Comparison of ENCODE assay signal across 21 cellular contexts in the genomic region with DNA sequence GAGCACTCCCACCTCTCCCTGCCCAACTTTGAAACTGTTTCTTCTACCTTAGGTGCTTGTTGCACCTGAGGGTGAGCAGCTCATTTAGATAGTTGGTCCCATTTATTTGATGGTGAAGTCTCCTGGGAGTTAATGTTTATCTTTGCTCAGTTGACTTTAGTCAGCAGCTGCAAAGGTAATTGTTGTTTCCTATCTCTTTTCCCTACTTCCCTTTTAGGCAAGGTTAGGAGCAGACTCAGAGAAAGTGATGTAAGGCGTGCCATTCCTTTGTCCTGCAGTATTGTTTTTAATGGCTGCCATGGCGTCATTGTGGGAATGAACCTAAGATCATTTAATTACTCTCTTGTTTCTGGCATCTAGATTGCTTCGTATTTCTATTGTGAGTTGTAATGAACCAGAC. TPM values are rescaled to one million over a fixed set of nuclear protein-coding genes. Genes with fewer than 3 reads are reported as not detected.
DNase-seq lines count a peak whose midpoint lies in the region; ATAC-seq, FAIRE-seq and TF ChIP-seq lines count a peak whose summit lies in the region.
"Had no signal": no experiment of that assay in that cellular context is flagged by ENCODE, and none has a peak within 500 bp of the region (broad histone marks: within the 10 kb centered on the region; RNA-seq: fewer than 3 reads in every experiment).

No MANE protein-coding gene starts in this region.

- H3K4me3 Mint-ChIP-seq in natural killer cell treated with Interleukin-12 subunit alpha and Interleukin-12 subunit beta and Interleukin-15 and Interleukin-18, amount 100 ng/mL, for 72 hours, result no peak overlapping the region
- H3K4me3 Mint-ChIP-seq: activated naive CD4-positive, alpha-beta T cell treated with anti-CD3 and anti-CD28 coated beads, Interleukin-2, amount 50 U/mL, for 24 hours; T-helper 17 cell had no signal

- peaks cover 39% of the 10 kb centered on the region for H3K4me1 ChIP-seq in Loucy (ENCODE audit: insufficient read depth, low read length, poor library complexity, severe bottlenecking)
- H3K4me1 ChIP-seq in GM12878 (ENCODE audit: control insufficient read depth, insufficient read depth, low read length), result peaks cover 12% of the 10 kb centered on the region; the same call in 1 of the 2 replicates
- peaks cover 5 to 8% of the 10 kb centered on the region in 2 donors for H3K4me1 ChIP-seq in mucosa of rectum (ENCODE audit: control insufficient read depth in 2 of 2, insufficient read depth in 2 of 2, low read length in 2 of 2)

- no peaks in the 10 kb centered on the region for H3F3A ChIP-seq in Loucy (ENCODE audit: low read depth)

- TF ChIP-seq RAD21 in GM12878 (IDR thresholded peaks at IDR 0.05; ENCODE audit: insufficient read depth, low read depth, low read length), result no peak

- H3K27ac ChIP-seq in GM12878 (ENCODE audit: control insufficient read depth, insufficient read depth) (no peak overlapping the region), mucosa of rectum (ENCODE audit: low read depth in 2 of 2, low read length in 2 of 2) (peak overlapping the region; percentile 12 to 43)
- H3K27ac ChIP-seq: tibial nerve, WERI-Rb-1 had no signal

- no peak overlapping the region for H2AFZ ChIP-seq in Loucy (ENCODE audit: low read length)
- H2AFZ ChIP-seq in GM12878 (ENCODE audit: control insufficient read depth, low read depth, low read length), result no peak overlapping the region

- H3K36me3 Mint-ChIP-seq in natural killer cell treated with Interleukin-12 subunit alpha and Interleukin-12 subunit beta and Interleukin-15 and Interleukin-18, amount 100 ng/mL, for 72 hours, result peaks cover 10% of the 10 kb centered on the region

- SMC1A ChIA-PET in GM12878 (lab: Charles Lee; ENCODE audit: uncharacterized antibody, unreplicated experiment), result no interaction called here

- peaks cover 4 to 11% of the 10 kb centered on the region in 2 donors for H3K4me1 Mint-ChIP-seq in natural killer cell treated with Interleukin-12 subunit alpha and Interleukin-12 subunit beta and Interleukin-15 and Interleukin-18, amount 100 ng/mL, for 72 hours (ENCODE audit: low read depth in 2 of 2)

- TF ChIP-seq POLR2A in GM12878 (IDR thresholded peaks at IDR 0.05; ENCODE audit: low read depth, low read length), result no peak

- peaks cover 9% of the 10 kb centered on the region; the same call in 1 of the 2 replicates for H3K36me3 ChIP-seq in Loucy (ENCODE audit: insufficient read depth, low read length)
- peaks cover 0 to 22% of the 10 kb centered on the region in 2 experiments; a peak in 3 of 4 replicates for H3K36me3 ChIP-seq in GM12878 (ENCODE audit: control insufficient read depth in 2 of 2, insufficient read depth in 2 of 2, low read length in 1 of 2)
- H3K36me3 ChIP-seq in mucosa of rectum (ENCODE audit: control insufficient read depth in 2 of 2, insufficient read depth in 2 of 2, low read length in 2 of 2), result peaks cover 0 to 12% of the 10 kb centered on the region in 2 donors
- H3K36me3 ChIP-seq: WERI-Rb-1 had no signal

- H3K27me3 ChIP-seq in Loucy (ENCODE audit: insufficient read depth, low read length, poor library complexity, severe bottlenecking) (no peaks in the 10 kb centered on the region), GM12878 (replicated peaks in 1 of 2; ENCODE audit: control insufficient read depth in 2 of 2, insufficient read depth in 2 of 2, low read length in 1 of 2) (no peaks in the 10 kb centered on the region), mucosa of rectum (ENCODE audit: control insufficient read depth in 2 of 2, insufficient read depth in 2 of 2, low read length in 2 of 2) (no peaks in the 10 kb centered on the region)
- H3K27me3 ChIP-seq: tibial nerve had no signal

- no TSS peak for BruUV-seq in GM12878 (replicated peaks; lab: Mats Ljungman, UMichigan)

- H3K9me3 ChIP-seq in Loucy (ENCODE audit: insufficient read depth, low read depth, low read length) (no peaks in the 10 kb centered on the region), GM12878 (replicated peaks; ENCODE audit: control insufficient read depth, insufficient read depth, low read length) (no peaks in the 10 kb centered on the region; the same call in 2 of the 3 replicates), mucosa of rectum (ENCODE audit: control insufficient read depth in 2 of 2, low read length in 2 of 2) (no peaks in the 10 kb centered on the region)
- H3K9me3 ChIP-seq: tibial nerve had no signal

- WGBS in GM12878 (ENCODE audit: insufficient coverage, insufficient replicate concordance, low lambda C conversion rate, missing lambda C conversion rate), result 41% methylated on average over 3 of the region's 3 CpGs

- no peak for TF ChIP-seq EP300 in GM12878 (IDR thresholded peaks at IDR 0.05; ENCODE audit: borderline replicate concordance in 1 of 2, control insufficient read depth in 1 of 2, low read depth in 2 of 2, low read length in 2 of 2)

- DNase-seq in NCI-H1105 treated with DMSO at 0.1 percent for 48 hours (lab: John Stamatoyannopoulos, UW) (peak; percentile 50), NCI-H1105 (lab: John Stamatoyannopoulos, UW) (no peak), GM12878 (ENCODE audit: low read depth, low spot score) (no peak), NCI-H2171 treated with DMSO at 0.1 percent for 48 hours (lab: John Stamatoyannopoulos, UW) (no peak), SK-N-DZ (ENCODE audit: low spot score) (no peak)
- DNase-seq in natural killer cell treated with Interleukin-12 subunit alpha and Interleukin-12 subunit beta and Interleukin-15 and Interleukin-18, amount 100 ng/mL, for 72 hours (ENCODE audit: low spot score), result no peak
- DNase-seq: 8988T; activated T-cell treated with anti-CD3 and anti-CD28 coated beads, Interleukin-2, amount 50 U/mL, for 48 hours; H7; MV-4-11; NCI-H2227 treated with DMSO at 0.1 percent for 48 hours; nucleus accumbens; SHP77; stimulated activated naive CD4-positive, alpha-beta T cell; T-helper 17 cell; WERI-Rb-1 had no signal

- POLR2A ChIA-PET in GM12878 (lab: Charles Lee), result no interaction called here

- FAIRE-seq in GM12878 (lab: Jason Lieb, UNC), result no peak

- H3K9me2 ChIP-seq in Loucy (replicated peaks; ENCODE audit: low read depth, low read length), result no peaks in the 10 kb centered on the region

- in situ Hi-C loops in GM12878 (cut with MboI), result no loop called here

- H3K4me2 ChIP-seq in Loucy (ENCODE audit: low read depth, low read length, poor library complexity, severe bottlenecking), result peak overlapping the region; percentile 16
- H3K4me2 ChIP-seq in GM12878 (ENCODE audit: control insufficient read depth, insufficient read depth), result 0 out of 2 replicates have a peak overlapping the region, but pooled peaks have one; percentile 13

- H3K4me3 ChIP-seq in Loucy (ENCODE audit: low read length, poor library complexity, severe bottlenecking) (no peak overlapping the region), GM12878 (no peak overlapping the region), mucosa of rectum (ENCODE audit: low read length in 2 of 2) (no peak overlapping the region)
- H3K4me3 ChIP-seq: tibial nerve had no signal

- H3K79me2 ChIP-seq in Loucy (ENCODE audit: insufficient read depth, low read length), result peaks cover 44% of the 10 kb centered on the region
- H3K79me2 ChIP-seq in GM12878 (ENCODE audit: control insufficient read depth, insufficient read depth, low read length), result peaks cover 79% of the 10 kb centered on the region

- H3K27me3 Mint-ChIP-seq in natural killer cell treated with Interleukin-12 subunit alpha and Interleukin-12 subunit beta and Interleukin-15 and Interleukin-18, amount 100 ng/mL, for 72 hours, result no peaks in the 10 kb centered on the region
- H3K27me3 Mint-ChIP-seq: activated naive CD4-positive, alpha-beta T cell treated with anti-CD3 and anti-CD28 coated beads, Interleukin-2, amount 50 U/mL, for 24 hours; T-helper 17 cell had no signal

- H3K9me3 Mint-ChIP-seq in natural killer cell treated with Interleukin-12 subunit alpha and Interleukin-12 subunit beta and Interleukin-15 and Interleukin-18, amount 100 ng/mL, for 72 hours, result no peaks in the 10 kb centered on the region
- H3K9me3 Mint-ChIP-seq: activated naive CD4-positive, alpha-beta T cell treated with anti-CD3 and anti-CD28 coated beads, Interleukin-2, amount 50 U/mL, for 24 hours had no signal

- H3K27ac Mint-ChIP-seq in natural killer cell treated with Interleukin-12 subunit alpha and Interleukin-12 subunit beta and Interleukin-15 and Interleukin-18, amount 100 ng/mL, for 72 hours, result no peak overlapping the region
- H3K27ac Mint-ChIP-seq: activated naive CD4-positive, alpha-beta T cell treated with anti-CD3 and anti-CD28 coated beads, Interleukin-2, amount 50 U/mL, for 24 hours; T-helper 17 cell had no signal

- intact Hi-C loops in GM12878 (cut with micrococcal nuclease; ENCODE audit: unreplicated experiment), result no loop called here

- no peak overlapping the region for H3K9ac ChIP-seq in Loucy (ENCODE audit: low read depth, low read length, poor library complexity, severe bottlenecking)
- no peak overlapping the region for H3K9ac ChIP-seq in GM12878 (ENCODE audit: control insufficient read depth, insufficient read depth, low read length)
- H3K9ac ChIP-seq in mucosa of rectum (ENCODE audit: low read depth in 1 of 2, low read length in 2 of 2), result no peak overlapping the region

- no peak for TF ChIP-seq CTCF in Loucy (conservative IDR thresholded peaks at IDR 0.05; ENCODE audit: low read length)
- TF ChIP-seq CTCF in GM12878 (IDR thresholded peaks at IDR 0.05 in 2 of 3, conservative IDR thresholded peaks at IDR 0.05 in 1 of 3; ENCODE audit: control insufficient read depth in 2 of 3, extremely low read depth in 1 of 3, insufficient read depth in 1 of 3, low read depth in 3 of 3, low read length in 3 of 3), result no peak

- RAD21 ChIA-PET in GM12878 (lab: Charles Lee; ENCODE audit: unreplicated experiment), result no interaction called here

- peaks cover 14% of the 10 kb centered on the region for H4K20me1 ChIP-seq in Loucy (ENCODE audit: insufficient read depth, low read length, poor library complexity, severe bottlenecking)
- no peaks in the 10 kb centered on the region for H4K20me1 ChIP-seq in GM12878 (ENCODE audit: control insufficient read depth, insufficient read depth)

- CTCF ChIA-PET in GM12878 (lab: Yijun Ruan, JAX), result no interaction called here

- ATAC-seq in GM12878, result no peak
- no peak for ATAC-seq in natural killer cell treated with Interleukin-12 subunit alpha and Interleukin-12 subunit beta and Interleukin-15 and Interleukin-18, amount 100 ng/mL, for 72 hours
- ATAC-seq: sciatic nerve, T-helper 17 cell had no signal

RNA-seq across cellular contexts. Expression of a gene that starts 11.6 kb away (rescaled TPM):
- 113 and 115 TPM in 2 replicates for total RNA-seq in GM12878 (2013; cell fraction: nucleolus; rRNA removed)
- total RNA-seq in GM12878 (2014; rRNA removed) (19.0 and 21.2 TPM in 2 replicates), GM12878 (2014; rRNA removed; fragmentation: Illumina TruSeq; extraction: Trizol) (24.9 and 26.9 TPM in 2 replicates), GM12878 (2021) (24.6 and 27.0 TPM in 2 replicates)
- polyA plus RNA-seq in GM12878 (2011; ENCODE audit: low read depth), result 6.7 TPM
- polyA plus RNA-seq in GM12878 (2011; rRNA removed) (36.8 and 55.6 TPM in 2 replicates), GM12878 (2014; fragmentation: Illumina TruSeq; extraction: Trizol) (25.1 and 31.9 TPM in 2 replicates), GM12878 (2014; fragmentation: Nextera tagmentation; extraction: Ambion mirVana) (1 to 10 TPM; 4.8 to 6.0 TPM), GM12878 (2014; rRNA removed) (13.9 and 16.8 TPM in 2 replicates), GM12878 (2016; fragmentation: Nextera tagmentation; extraction: Ambion mirVana) (1 to 10 TPM; 6.7 to 7.0 TPM)
- 12.9 and 14.4 TPM in 2 replicates for polyA plus RNA-seq in GM12878 (2011; cell fraction: cytosol; rRNA removed)
- polyA plus RNA-seq in GM12878 (2011; cell fraction: nucleus; rRNA removed), result 24.0 and 24.6 TPM in 2 replicates
- 11.7 and 16.7 TPM in 2 replicates for polyA plus RNA-seq in GM12878 (2012)
- polyA minus RNA-seq in GM12878 (2011; rRNA and poly(A)+ RNA removed), result 52.3 and 75.3 TPM in 2 replicates
- 18.3 and 23.0 TPM in 2 replicates for polyA minus RNA-seq in GM12878 (2011; cell fraction: cytosol; rRNA and poly(A)+ RNA removed)
- polyA minus RNA-seq in GM12878 (2011; cell fraction: nucleus; rRNA and poly(A)+ RNA removed), result 31.6 and 42.1 TPM in 2 replicates
- 16.5 and 16.7 TPM in 2 replicates for polyA plus RNA-seq in SK-N-DZ (2014; cell fraction: cytosol; rRNA removed)
- 11.9 and 15.9 TPM in 2 replicates for polyA plus RNA-seq in SK-N-DZ (2014; cell fraction: nucleus; rRNA removed)
- 10 to 100 TPM; 23.0 to 25.9 TPM for total RNA-seq in natural killer cell treated with Interleukin-12 subunit alpha and Interleukin-12 subunit beta and Interleukin-15 and Interleukin-18, amount 100 ng/mL, for 72 hours
